In the genomic region with DNA sequence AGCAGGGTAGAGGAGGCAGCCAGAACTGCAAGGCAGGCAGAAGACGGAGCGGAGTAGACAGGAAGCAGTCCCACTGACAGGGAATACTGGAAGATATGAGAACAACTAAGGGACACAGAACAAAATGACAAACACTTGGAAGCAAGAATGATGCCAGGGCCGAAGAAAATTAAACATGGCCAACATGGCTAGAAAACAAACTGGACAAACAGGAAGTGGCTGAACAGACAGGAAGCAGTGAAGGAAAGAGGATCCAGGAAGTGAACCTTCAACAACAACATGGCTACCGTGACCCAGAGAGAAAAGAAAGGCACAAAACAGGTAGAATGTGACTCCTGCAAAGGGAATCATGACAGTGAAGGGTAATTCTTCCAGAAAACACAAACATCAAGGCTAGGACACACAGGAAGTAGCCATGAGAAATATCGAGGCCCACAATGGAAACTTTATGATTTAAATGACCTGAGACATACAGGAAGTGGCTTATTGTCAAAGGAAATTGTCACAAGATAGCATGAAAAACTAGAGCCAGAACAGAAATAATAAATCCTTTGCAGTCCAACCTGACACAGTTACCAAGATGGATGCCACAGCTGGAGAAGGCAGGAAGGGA, we compare ENCODE assay signal across 11 cellular contexts. TPM values are rescaled to one million over a fixed set of nuclear protein-coding genes. Genes with fewer than 3 reads are reported as not detected.
DNase-seq lines count a peak whose midpoint lies in the region; ATAC-seq and TF ChIP-seq lines count a peak whose summit lies in the region.
"Had no signal": no experiment of that assay in that cellular context is flagged by ENCODE, and none has a peak within 500 bp of the region (broad histone marks: within the 10 kb centered on the region; RNA-seq: fewer than 3 reads in every experiment).

No MANE protein-coding gene starts in this region.

- H3K9ac ChIP-seq in mammary epithelial cell (ENCODE audit: insufficient read depth, low read length) (no peak overlapping the region), fibroblast of lung (ENCODE audit: insufficient read depth, low read length) (no peak overlapping the region)

- BruUV-seq in mammary epithelial cell (replicated peaks; lab: Mats Ljungman, UMichigan) (no TSS peak), MCF 10A (replicated peaks; lab: Mats Ljungman, UMichigan) (no TSS peak)

- TF ChIP-seq CTCF in mammary epithelial cell (conservative IDR thresholded peaks at IDR 0.05 in 1 of 2, IDR thresholded peaks at IDR 0.05 in 1 of 2; ENCODE audit: extremely low read depth in 1 of 2, insufficient read depth in 1 of 2, low read depth in 1 of 2, low read length in 2 of 2) (no peak), MCF 10A (IDR thresholded peaks at IDR 0.05; ENCODE audit: unreplicated experiment) (no peak), fibroblast of lung (conservative IDR thresholded peaks at IDR 0.05 in 1 of 2, IDR thresholded peaks at IDR 0.05 in 1 of 2; ENCODE audit: low read depth in 1 of 2, low read length in 2 of 2) (no peak), GM13976 (IDR thresholded peaks at IDR 0.05; ENCODE audit: borderline replicate concordance, control extremely low read depth, extremely low read depth, insufficient read depth, missing control alignments) (no peak)

- H2AFZ ChIP-seq in mammary epithelial cell (ENCODE audit: low read depth, low read length) (peak overlapping the region; percentile 79), fibroblast of lung (ENCODE audit: low read length) (peak overlapping the region; percentile 54)
- H2AFZ ChIP-seq: hepatocyte had no signal

- no peaks in the 10 kb centered on the region for H3K27me3 ChIP-seq in mammary epithelial cell (ENCODE audit: insufficient read depth, low read length)
- H3K27me3 ChIP-seq in fibroblast of lung (ENCODE audit: control insufficient read depth, insufficient read depth, low read length), result no peaks in the 10 kb centered on the region
- H3K27me3 ChIP-seq: hepatocyte had no signal

- DNase-seq in mammary epithelial cell (no peak), MCF 10A (ENCODE audit: unreplicated experiment) (no peak), T-cell (no peak), fibroblast of lung (ENCODE audit: low read depth in 2 of 2) (no peak), HT-29 (ENCODE audit: low spot score) (no peak), GM13976 (ENCODE audit: low spot score) (no peak)
- DNase-seq: HCEC 1CT, NCI-H1436 had no signal

- no peaks in the 10 kb centered on the region for H3K27me3 Mint-ChIP-seq in MCF 10A (ENCODE audit: insufficient read depth, unreplicated experiment)
- peaks cover 10 to 23% of the 10 kb centered on the region in 2 donors for H3K27me3 Mint-ChIP-seq in T-cell

- no peak overlapping the region for H3K4me2 ChIP-seq in mammary epithelial cell (ENCODE audit: insufficient read depth, low read depth, low read length)
- no peak overlapping the region for H3K4me2 ChIP-seq in fibroblast of lung (ENCODE audit: extremely low read depth, insufficient read depth, low read length)
- H3K4me2 ChIP-seq: hepatocyte had no signal

- no peaks in the 10 kb centered on the region for H3K36me3 ChIP-seq in mammary epithelial cell (ENCODE audit: insufficient read depth, low read length)
- no peaks in the 10 kb centered on the region for H3K36me3 ChIP-seq in fibroblast of lung (ENCODE audit: control insufficient read depth, insufficient read depth, low read length)

- no peak overlapping the region for H3K27ac ChIP-seq in mammary epithelial cell (ENCODE audit: insufficient read depth, low read depth, low read length)
- H3K27ac ChIP-seq in fibroblast of lung (ENCODE audit: insufficient read depth, low read length), result no peak overlapping the region
- H3K27ac ChIP-seq: hepatocyte had no signal

- POLR2A ChIA-PET in MCF 10A (lab: Yijun Ruan, JAX), result interaction anchor here (0.6 kb wide), 1 partner anchor 584 kb away, joined by 3 read pairs; no protein-coding TSS in a partner anchor
- POLR2A ChIA-PET in T-cell (lab: Charles Lee), result interaction anchor here in 1 of 2 donors (0.6 kb wide), 1 partner anchor 17 kb away, joined by 9 read pairs; no protein-coding TSS in a partner anchor

- no peak overlapping the region for H3K4me3 ChIP-seq in mammary epithelial cell (replicated peaks in 1 of 3; ENCODE audit: insufficient read depth in 1 of 3, low read depth in 2 of 3, low read length in 3 of 3)
- no peak overlapping the region for H3K4me3 ChIP-seq in fibroblast of lung (replicated peaks in 1 of 4; ENCODE audit: control extremely low read depth in 1 of 4, insufficient read depth in 1 of 4, low read depth in 3 of 4, low read length in 4 of 4)
- H3K4me3 ChIP-seq: hepatocyte had no signal

- ATAC-seq in T-cell (replicated peaks in 1 of 4) (peak in 2 of 4 experiments; percentile 50 to 60), GM21737 (IDR thresholded peaks at IDR 0.05; ENCODE audit: unreplicated experiment) (no peak), HG03457 (IDR thresholded peaks at IDR 0.05; ENCODE audit: unreplicated experiment) (no peak)

- H3K4me1 ChIP-seq in mammary epithelial cell (ENCODE audit: insufficient read depth, low read length), result no peaks in the 10 kb centered on the region
- no peaks in the 10 kb centered on the region for H3K4me1 ChIP-seq in fibroblast of lung (ENCODE audit: control insufficient read depth, extremely low read depth, insufficient read depth, low read length)

- H3K9me3 Mint-ChIP-seq in MCF 10A (ENCODE audit: unreplicated experiment) (peaks cover 12% of the 10 kb centered on the region), T-cell (peaks cover 10 to 14% (median 13%) of the 10 kb centered on the region in 3 donors)

- H3K79me2 ChIP-seq in mammary epithelial cell (ENCODE audit: insufficient read depth, low read length), result no peaks in the 10 kb centered on the region
- H3K79me2 ChIP-seq in fibroblast of lung (ENCODE audit: control insufficient read depth, insufficient read depth, low read length), result no peaks in the 10 kb centered on the region
- H3K79me2 ChIP-seq: hepatocyte had no signal

- H3K4me3 Mint-ChIP-seq in MCF 10A (ENCODE audit: unreplicated experiment) (no peak overlapping the region), T-cell (peak overlapping the region; percentile 31 to 60 (median 31))

- CTCF ChIA-PET in mammary epithelial cell (lab: Charles Lee; ENCODE audit: low non-redundant PET), result no interaction called here
- CTCF ChIA-PET in MCF 10A (lab: Yijun Ruan, JAX), result interaction anchor here (0.9 kb wide), 1 partner anchor 14 kb away, joined by 3 read pairs; no protein-coding TSS in a partner anchor
- CTCF ChIA-PET in T-cell (lab: Charles Lee), result interaction anchor here in 1 of 2 donors (0.6 kb wide), 1 partner anchor 244 kb away, joined by 3 read pairs; no protein-coding TSS in a partner anchor

- no peaks in the 10 kb centered on the region for H4K20me1 ChIP-seq in mammary epithelial cell (ENCODE audit: insufficient read depth, low read length)
- H4K20me1 ChIP-seq in fibroblast of lung (ENCODE audit: control insufficient read depth, extremely low read depth, insufficient read depth, low read length), result no peaks in the 10 kb centered on the region

- WGBS in mammary epithelial cell (ENCODE audit: low coverage, missing lambda C conversion rate), result 85% methylated on average over 5 of the region's 5 CpGs

- H3K27ac Mint-ChIP-seq in MCF 10A (ENCODE audit: low read depth, unreplicated experiment), result no peak overlapping the region
- peak overlapping the region; percentile 94 for H3K27ac Mint-ChIP-seq in T-cell

- dilution Hi-C loops in mammary epithelial cell (cut with HindIII; ENCODE audit: low sequenced_read_pairs), result no loop called here

- no peaks in the 10 kb centered on the region for H3K36me3 Mint-ChIP-seq in MCF 10A (ENCODE audit: insufficient read depth, unreplicated experiment)
- peaks cover 34% of the 10 kb centered on the region for H3K36me3 Mint-ChIP-seq in T-cell

- no peaks in the 10 kb centered on the region for H3K4me1 Mint-ChIP-seq in MCF 10A (ENCODE audit: insufficient read depth, unreplicated experiment)
- peaks cover 24 to 25% (median 25%) of the 10 kb centered on the region in 3 donors for H3K4me1 Mint-ChIP-seq in T-cell

- intact Hi-C loops in mammary epithelial cell (cut with micrococcal nuclease), result no loop called here
- intact Hi-C loops in MCF 10A (cut with micrococcal nuclease), result no loop called here

- no peaks in the 10 kb centered on the region for H3K9me3 ChIP-seq in mammary epithelial cell (replicated peaks; ENCODE audit: insufficient read depth, low read length)
- H3K9me3 ChIP-seq in fibroblast of lung (ENCODE audit: control insufficient read depth, insufficient read depth, low read depth, low read length), result no peaks in the 10 kb centered on the region

- in situ Hi-C loops in mammary epithelial cell (cut with MboI; ENCODE audit: low sequenced_read_pairs in 2 of 2), result no loop called here
- in situ Hi-C loops in GM13976 (cut with MboI; ENCODE audit: low sequenced_read_pairs, unreplicated experiment), result no loop called here

RNA-seq across cellular contexts. Expression of gene COL11A2, which starts 9.1 kb away (rescaled TPM):
- total RNA-seq in mammary epithelial cell (under 1 TPM; 0.17 to 0.45 TPM), MCF 10A (2022) (0.91 and 1.5 TPM in 2 replicates), T-cell (1 to 10 TPM; 1.3 to 9.7 (median 2.7) TPM), fibroblast of lung (0.17 and 0.26 TPM in 2 replicates)
- polyA plus RNA-seq in mammary epithelial cell (0.12 TPM), fibroblast of lung (0.06 and 0.17 TPM in 2 replicates)
- polyA minus RNA-seq in mammary epithelial cell (not detected), fibroblast of lung (ENCODE audit: low replicate concordance) (not detected in 2 replicates)
- polyA plus RNA-seq in fibroblast of lung (2012), result 0.06 and 0.30 TPM in 2 replicates
- 0.31 and 0.47 TPM in 2 replicates for total RNA-seq in HT-29 (2014; rRNA removed; shearing (Covaris generic))

RNA-seq across cellular contexts. Expression of gene RXRB, which starts 17.3 kb away (rescaled TPM):
- 10 to 100 TPM; 15.0 to 30.7 TPM for total RNA-seq in mammary epithelial cell
- 24.8 TPM for polyA plus RNA-seq in mammary epithelial cell
- 31.6 TPM for polyA minus RNA-seq in mammary epithelial cell
- total RNA-seq in MCF 10A (2022), result 29.6 and 35.1 TPM in 2 replicates
- total RNA-seq in T-cell, result 100 to 1,000 TPM in 2 of 5 donors, 10 to 100 TPM in 3; 65.5 to 104 (median 96.4) TPM
- total RNA-seq in fibroblast of lung, result 20.0 and 25.9 TPM in 2 replicates
- polyA plus RNA-seq in fibroblast of lung, result 33.1 and 34.0 TPM in 2 replicates
- polyA plus RNA-seq in fibroblast of lung (2012), result 28.7 and 29.7 TPM in 2 replicates
- polyA minus RNA-seq in fibroblast of lung (ENCODE audit: low replicate concordance), result 44.5 and 46.2 TPM in 2 replicates
- total RNA-seq in HT-29 (2014; rRNA removed; shearing (Covaris generic)), result 28.1 and 32.9 TPM in 2 replicates

RNA-seq across cellular contexts. Expression of gene SLC39A7, which starts 17.5 kb away (rescaled TPM):
- total RNA-seq in mammary epithelial cell (10 to 100 TPM; 52.8 to 99.3 TPM), MCF 10A (2022) (118 and 187 TPM in 2 replicates), T-cell (10 to 100 TPM; 19.1 to 44.0 (median 41.3) TPM), fibroblast of lung (89.9 and 112 TPM in 2 replicates)
- polyA plus RNA-seq in mammary epithelial cell (50.5 TPM), fibroblast of lung (121 and 160 TPM in 2 replicates)
- polyA minus RNA-seq in mammary epithelial cell (73.0 TPM), fibroblast of lung (ENCODE audit: low replicate concordance) (193 and 277 TPM in 2 replicates)
- polyA plus RNA-seq in fibroblast of lung (2012), result 192 and 237 TPM in 2 replicates
- total RNA-seq in HT-29 (2014; rRNA removed; shearing (Covaris generic)), result 131 and 147 TPM in 2 replicates

RNA-seq across cellular contexts. Expression of gene HSD17B8, which starts 21.3 kb away (rescaled TPM):
- total RNA-seq in mammary epithelial cell (10 to 100 TPM in 1 of 2 donors, 1 to 10 TPM in 1; 4.7 to 16.0 TPM), MCF 10A (2022) (26.4 and 26.6 TPM in 2 replicates), T-cell (10 to 100 TPM; 13.9 to 27.7 (median 24.4) TPM), fibroblast of lung (11.0 and 11.4 TPM in 2 replicates)
- polyA plus RNA-seq in mammary epithelial cell (25.7 TPM), fibroblast of lung (4.9 and 5.9 TPM in 2 replicates)
- polyA minus RNA-seq in mammary epithelial cell (4.4 TPM), fibroblast of lung (ENCODE audit: low replicate concordance) (3.2 TPM in 1 of 2 replicates, not detected in the other)
- polyA plus RNA-seq in fibroblast of lung (2012), result 3.7 and 5.2 TPM in 2 replicates
- total RNA-seq in HT-29 (2014; rRNA removed; shearing (Covaris generic)), result 28.0 and 35.8 TPM in 2 replicates

RNA-seq across cellular contexts. Expression of gene RING1, which starts 25.1 kb away (rescaled TPM):
- total RNA-seq in mammary epithelial cell (10 to 100 TPM; 13.0 to 31.8 TPM), MCF 10A (2022) (45.4 and 48.3 TPM in 2 replicates), T-cell (10 to 100 TPM; 37.7 to 43.8 (median 42.6) TPM), fibroblast of lung (30.6 and 33.1 TPM in 2 replicates)
- polyA plus RNA-seq in mammary epithelial cell (17.0 TPM), fibroblast of lung (24.7 and 27.3 TPM in 2 replicates)
- polyA minus RNA-seq in mammary epithelial cell (22.9 TPM), fibroblast of lung (ENCODE audit: low replicate concordance) (45.7 and 60.7 TPM in 2 replicates)
- 51.3 and 58.5 TPM in 2 replicates for polyA plus RNA-seq in fibroblast of lung (2012)
- 36.1 and 37.2 TPM in 2 replicates for total RNA-seq in HT-29 (2014; rRNA removed; shearing (Covaris generic))
